10 cellular contexts compared by ENCODE assay signal in genomic region chr15:101596633-101597032, GRCh38.
"Had no signal": no experiment of that assay in that cellular context is flagged by ENCODE, and none has a peak within 500 bp of the region (broad histone marks: within the 10 kb centered on the region; RNA-seq: fewer than 3 reads in every experiment).

No MANE protein-coding gene starts in this region.

- FAIRE-seq: H1, H54 had no signal

- H3K27ac ChIP-seq: HL-60, KMS-11 had no signal

- H3K4me2 ChIP-seq: GM23338, KMS-11 had no signal

- DNase-seq: H9, HCEC 1CT, HFFc6, IMR-90, KBM-7 had no signal

- ATAC-seq: GM23338 had no signal

- H3K9ac ChIP-seq: KMS-11 had no signal

- H3K4me3 ChIP-seq: GM23338 had no signal
